1 cellular context compared by ENCODE assay signal in the genomic region with DNA sequence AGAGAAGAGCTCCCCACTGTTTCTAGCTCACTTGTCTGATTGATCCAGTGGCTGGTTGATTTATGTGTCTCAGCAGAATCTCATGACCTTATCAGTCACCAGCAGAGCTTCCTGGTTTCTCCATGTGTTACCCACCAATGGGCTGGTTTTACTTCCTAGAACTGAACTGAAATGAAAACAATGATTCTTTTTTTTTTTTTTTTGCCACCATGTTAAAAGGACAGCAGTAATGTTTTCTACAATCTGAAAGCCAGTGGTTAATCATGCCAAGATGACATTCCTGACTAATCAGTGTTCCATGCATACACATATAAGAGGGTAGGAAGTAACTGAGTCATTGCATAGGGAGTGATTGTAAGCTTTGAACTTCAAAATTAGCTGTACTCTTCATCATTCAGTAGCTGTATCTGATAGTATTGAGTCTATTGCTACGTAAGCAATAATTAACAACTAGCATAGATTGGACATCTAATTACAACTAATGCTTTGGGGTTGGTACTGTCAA.
TF ChIP-seq lines count a peak whose summit lies in the region.

No MANE protein-coding gene starts in this region.

TF ChIP-seq in K562, 482 proteins besides CTCF, POLR2A, EP300 and RAD21 (continued from another document and continues in another):
- TF ChIP-seq, protein P1, sequence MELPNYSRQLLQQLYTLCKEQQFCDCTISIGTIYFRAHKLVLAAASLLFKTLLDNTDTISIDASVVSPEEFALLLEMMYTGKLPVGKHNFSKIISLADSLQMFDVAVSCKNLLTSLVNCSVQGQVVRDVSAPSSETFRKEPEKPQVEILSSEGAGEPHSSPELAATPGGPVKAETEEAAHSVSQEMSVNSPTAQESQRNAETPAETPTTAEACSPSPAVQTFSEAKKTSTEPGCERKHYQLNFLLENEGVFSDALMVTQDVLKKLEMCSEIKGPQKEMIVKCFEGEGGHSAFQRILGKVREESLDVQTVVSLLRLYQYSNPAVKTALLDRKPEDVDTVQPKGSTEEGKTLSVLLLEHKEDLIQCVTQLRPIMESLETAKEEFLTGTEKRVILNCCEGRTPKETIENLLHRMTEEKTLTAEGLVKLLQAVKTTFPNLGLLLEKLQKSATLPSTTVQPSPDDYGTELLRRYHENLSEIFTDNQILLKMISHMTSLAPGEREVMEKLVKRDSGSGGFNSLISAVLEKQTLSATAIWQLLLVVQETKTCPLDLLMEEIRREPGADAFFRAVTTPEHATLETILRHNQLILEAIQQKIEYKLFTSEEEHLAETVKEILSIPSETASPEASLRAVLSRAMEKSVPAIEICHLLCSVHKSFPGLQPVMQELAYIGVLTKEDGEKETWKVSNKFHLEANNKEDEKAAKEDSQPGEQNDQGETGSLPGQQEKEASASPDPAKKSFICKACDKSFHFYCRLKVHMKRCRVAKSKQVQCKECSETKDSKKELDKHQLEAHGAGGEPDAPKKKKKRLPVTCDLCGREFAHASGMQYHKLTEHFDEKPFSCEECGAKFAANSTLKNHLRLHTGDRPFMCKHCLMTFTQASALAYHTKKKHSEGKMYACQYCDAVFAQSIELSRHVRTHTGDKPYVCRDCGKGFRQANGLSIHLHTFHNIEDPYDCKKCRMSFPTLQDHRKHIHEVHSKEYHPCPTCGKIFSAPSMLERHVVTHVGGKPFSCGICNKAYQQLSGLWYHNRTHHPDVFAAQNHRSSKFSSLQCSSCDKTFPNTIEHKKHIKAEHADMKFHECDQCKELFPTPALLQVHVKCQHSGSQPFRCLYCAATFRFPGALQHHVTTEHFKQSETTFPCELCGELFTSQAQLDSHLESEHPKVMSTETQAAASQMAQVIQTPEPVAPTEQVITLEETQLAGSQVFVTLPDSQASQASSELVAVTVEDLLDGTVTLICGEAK (IDR thresholded peaks at IDR 0.05), result no peak
- TF ChIP-seq, protein P1 (CRISPR knock-in tag; IDR thresholded peaks at IDR 0.05), result no peak
- TF ChIP-seq ZNF778 (CRISPR knock-in tag; IDR thresholded peaks at IDR 0.05), result no peak
- no peak for TF ChIP-seq E2F6 (IDR thresholded peaks at IDR 0.05; ENCODE audit: borderline replicate concordance in 1 of 2, extremely low read depth in 1 of 2, insufficient read depth in 1 of 2, insufficient read length in 1 of 2, low read depth in 1 of 2, low read length in 1 of 2, poor library complexity in 1 of 2, severe bottlenecking in 1 of 2)
- no peak for TF ChIP-seq BCLAF1 (IDR thresholded peaks at IDR 0.05; ENCODE audit: borderline replicate concordance in 1 of 2, control insufficient read depth in 1 of 2, low read depth in 2 of 2, low read length in 1 of 2)
- TF ChIP-seq PPARD (CRISPR knock-in tag; IDR thresholded peaks at IDR 0.05), result no peak
- TF ChIP-seq ZNF174 (CRISPR knock-in tag; IDR thresholded peaks at IDR 0.05), result no peak
- TF ChIP-seq MITF (IDR thresholded peaks at IDR 0.05), result peak; percentile 98
- peak; percentile 71 for TF ChIP-seq TCF3 (CRISPR knock-in tag; IDR thresholded peaks at IDR 0.05)
- TF ChIP-seq, protein P2, sequence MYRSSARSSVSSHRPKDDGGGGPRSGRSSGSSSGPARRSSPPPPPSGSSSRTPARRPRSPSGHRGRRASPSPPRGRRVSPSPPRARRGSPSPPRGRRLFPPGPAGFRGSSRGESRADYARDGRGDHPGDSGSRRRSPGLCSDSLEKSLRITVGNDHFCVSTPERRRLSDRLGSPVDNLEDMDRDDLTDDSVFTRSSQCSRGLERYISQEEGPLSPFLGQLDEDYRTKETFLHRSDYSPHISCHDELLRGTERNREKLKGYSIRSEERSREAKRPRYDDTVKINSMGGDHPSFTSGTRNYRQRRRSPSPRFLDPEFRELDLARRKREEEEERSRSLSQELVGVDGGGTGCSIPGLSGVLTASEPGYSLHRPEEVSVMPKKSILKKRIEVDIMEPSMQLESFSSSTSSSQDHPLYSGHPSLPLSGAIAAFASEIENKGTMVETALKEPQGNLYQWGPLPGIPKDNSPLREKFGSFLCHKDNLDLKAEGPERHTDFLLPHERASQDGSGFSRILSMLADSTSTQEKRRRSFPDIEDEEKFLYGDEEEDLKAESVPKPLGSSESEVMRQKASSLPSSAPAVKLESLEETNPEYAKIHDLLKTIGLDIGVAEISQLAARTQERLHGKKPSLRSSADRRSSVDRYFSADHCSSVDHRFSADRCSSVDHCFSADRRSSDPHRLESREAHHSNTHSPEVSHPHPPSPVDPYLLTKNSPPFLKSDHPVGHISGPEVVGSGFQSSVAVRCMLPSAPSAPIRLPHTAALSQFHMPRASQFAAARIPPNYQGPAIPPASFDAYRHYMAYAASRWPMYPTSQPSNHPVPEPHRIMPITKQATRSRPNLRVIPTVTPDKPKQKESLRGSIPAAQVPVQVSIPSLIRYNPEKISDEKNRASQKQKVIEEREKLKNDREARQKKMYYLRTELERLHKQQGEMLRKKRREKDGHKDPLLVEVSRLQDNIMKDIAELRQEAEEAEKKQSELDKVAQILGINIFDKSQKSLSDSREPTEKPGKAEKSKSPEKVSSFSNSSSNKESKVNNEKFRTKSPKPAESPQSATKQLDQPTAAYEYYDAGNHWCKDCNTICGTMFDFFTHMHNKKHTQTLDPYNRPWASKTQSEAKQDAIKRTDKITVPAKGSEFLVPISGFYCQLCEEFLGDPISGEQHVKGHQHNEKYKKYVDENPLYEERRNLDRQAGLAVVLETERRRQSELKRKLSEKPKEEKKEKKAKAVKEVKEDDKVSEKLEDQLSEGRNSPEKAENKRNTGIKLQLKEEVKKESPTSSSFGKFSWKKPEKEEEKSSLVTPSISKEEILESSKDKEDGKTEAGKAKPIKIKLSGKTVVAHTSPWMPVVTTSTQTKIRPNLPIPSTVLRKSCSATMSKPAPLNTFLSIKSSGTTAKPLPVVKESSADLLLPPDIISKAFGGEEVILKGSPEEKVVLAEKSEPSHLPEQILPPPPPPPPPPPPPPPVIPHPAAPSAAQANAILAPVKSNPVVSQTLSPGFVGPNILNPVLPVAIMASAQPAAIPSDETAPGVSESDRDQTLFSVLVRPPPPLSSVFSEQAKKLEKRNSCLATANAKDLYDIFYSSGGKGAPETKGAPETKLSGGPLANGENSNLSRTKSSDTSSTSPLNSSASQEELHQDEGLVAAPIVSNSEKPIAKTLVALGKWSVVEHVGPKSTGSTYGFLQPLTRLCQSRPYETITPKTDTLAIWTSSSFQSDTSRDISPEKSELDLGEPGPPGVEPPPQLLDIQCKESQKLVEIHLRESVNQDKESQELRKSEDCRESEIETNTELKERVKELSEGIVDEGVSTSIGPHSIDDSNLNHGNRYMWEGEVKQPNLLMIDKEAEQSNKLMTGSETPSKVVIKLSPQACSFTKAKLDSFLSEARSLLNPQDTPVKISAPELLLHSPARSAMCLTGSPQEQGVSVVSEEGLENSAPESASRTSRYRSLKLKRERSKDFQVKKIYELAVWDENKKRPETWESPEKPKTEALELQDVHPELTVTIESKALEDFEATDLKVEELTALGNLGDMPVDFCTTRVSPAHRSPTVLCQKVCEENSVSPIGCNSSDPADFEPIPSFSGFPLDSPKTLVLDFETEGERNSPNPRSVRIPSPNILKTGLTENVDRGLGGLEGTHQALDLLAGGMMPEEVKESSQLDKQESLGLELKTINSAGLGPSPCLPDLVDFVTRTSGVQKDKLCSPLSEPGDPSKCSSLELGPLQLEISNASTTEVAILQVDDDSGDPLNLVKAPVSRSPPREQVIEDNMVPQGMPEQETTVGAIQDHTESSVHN (IDR thresholded peaks at IDR 0.05; ENCODE audit: borderline replicate concordance in 1 of 2, low read depth in 1 of 2), result no peak
- TF ChIP-seq, protein P3, sequence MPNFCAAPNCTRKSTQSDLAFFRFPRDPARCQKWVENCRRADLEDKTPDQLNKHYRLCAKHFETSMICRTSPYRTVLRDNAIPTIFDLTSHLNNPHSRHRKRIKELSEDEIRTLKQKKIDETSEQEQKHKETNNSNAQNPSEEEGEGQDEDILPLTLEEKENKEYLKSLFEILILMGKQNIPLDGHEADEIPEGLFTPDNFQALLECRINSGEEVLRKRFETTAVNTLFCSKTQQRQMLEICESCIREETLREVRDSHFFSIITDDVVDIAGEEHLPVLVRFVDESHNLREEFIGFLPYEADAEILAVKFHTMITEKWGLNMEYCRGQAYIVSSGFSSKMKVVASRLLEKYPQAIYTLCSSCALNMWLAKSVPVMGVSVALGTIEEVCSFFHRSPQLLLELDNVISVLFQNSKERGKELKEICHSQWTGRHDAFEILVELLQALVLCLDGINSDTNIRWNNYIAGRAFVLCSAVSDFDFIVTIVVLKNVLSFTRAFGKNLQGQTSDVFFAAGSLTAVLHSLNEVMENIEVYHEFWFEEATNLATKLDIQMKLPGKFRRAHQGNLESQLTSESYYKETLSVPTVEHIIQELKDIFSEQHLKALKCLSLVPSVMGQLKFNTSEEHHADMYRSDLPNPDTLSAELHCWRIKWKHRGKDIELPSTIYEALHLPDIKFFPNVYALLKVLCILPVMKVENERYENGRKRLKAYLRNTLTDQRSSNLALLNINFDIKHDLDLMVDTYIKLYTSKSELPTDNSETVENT (CRISPR knock-in tag; IDR thresholded peaks at IDR 0.05), result no peak
- TF ChIP-seq ZNF140 (CRISPR knock-in tag; IDR thresholded peaks at IDR 0.05), result no peak
- TF ChIP-seq NBN (IDR thresholded peaks at IDR 0.05; ENCODE audit: low read depth), result peak; percentile 42; the same call in 1 of the 2 replicates
- TF ChIP-seq ZNF766 (CRISPR knock-in tag; conservative IDR thresholded peaks at IDR 0.05), result peak; percentile 88
- no peak for TF ChIP-seq SNAPC5 (CRISPR knock-in tag; IDR thresholded peaks at IDR 0.05)
- peak; percentile 44; the same call in 1 of the 2 replicates for TF ChIP-seq VEZF1 (CRISPR knock-in tag; IDR thresholded peaks at IDR 0.05)
- no peak for TF ChIP-seq PRMT5 (CRISPR knock-in tag; IDR thresholded peaks at IDR 0.05)
- no peak for TF ChIP-seq ZNF224 (CRISPR knock-in tag; IDR thresholded peaks at IDR 0.05)
